Comparison of ENCODE assay signal across 16 cellular contexts in the genomic region with DNA sequence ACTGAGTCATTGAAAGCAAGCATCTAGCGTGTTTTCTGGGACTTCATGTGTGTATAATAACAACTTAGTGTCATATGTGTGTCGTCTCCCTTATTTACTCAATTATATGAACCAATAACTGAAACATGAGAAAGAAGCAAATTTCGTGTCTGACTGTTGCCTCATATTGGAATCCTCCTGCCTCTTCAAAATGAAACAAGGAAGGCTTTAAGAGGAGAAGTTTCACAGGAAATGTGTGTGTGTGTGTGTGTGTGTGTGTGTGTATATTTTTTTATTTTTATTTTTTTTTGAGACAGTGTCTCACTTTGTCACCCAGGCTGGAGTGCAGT.
DNase-seq lines count a peak whose midpoint lies in the region; TF ChIP-seq lines count a peak whose summit lies in the region.
"Had no signal": no experiment of that assay in that cellular context is flagged by ENCODE, and none has a peak within 500 bp of the region (broad histone marks: within the 10 kb centered on the region; RNA-seq: fewer than 3 reads in every experiment).

No MANE protein-coding gene starts in this region.

- H3K9me3 ChIP-seq in sigmoid colon: no peaks in the 10 kb centered on the region
- H3K9me3 ChIP-seq: ascending aorta had no signal

- H3K27me3 ChIP-seq in sigmoid colon: no peaks in the 10 kb centered on the region
- H3K27me3 ChIP-seq: ascending aorta had no signal

- no peak for TF ChIP-seq POLR2A in sigmoid colon (IDR thresholded peaks at IDR 0.05)

- no peak for TF ChIP-seq EP300 in sigmoid colon (IDR thresholded peaks at IDR 0.05)

- intact Hi-C loops in sigmoid colon (cut with DNase I): no loop called here

- H3K9me3 Mint-ChIP-seq in progenitor cell of endocrine pancreas (ENCODE audit: low read depth): no peaks in the 10 kb centered on the region
- H3K9me3 Mint-ChIP-seq: activated T-helper 2 cell treated with anti-CD3 and anti-CD28 coated beads, Interferon-gamma antibody, Interleukin-2, Interleukin-4, amounts not matched to agents 10 μg/mL and 5 μg/mL and 100 μg/mL, durations not matched to agents 14 hours and 24 hours and 36 hours; type B pancreatic cell had no signal

- DNase-seq in AG08395 (ENCODE audit: low spot score) (peak; percentile 29), NOMO-1 treated with dmso at 0.1 percent for 144 hours (lab: John Stamatoyannopoulos, UW; ENCODE audit: unreplicated experiment) (peak; percentile 29), fibroblast of villous mesenchyme (ENCODE audit: low read depth) (peak; percentile 36), sigmoid colon (no peak), DMS114 treated with DMSO at 0.1 percent for 48 hours (lab: John Stamatoyannopoulos, UW; ENCODE audit: unreplicated experiment) (no peak), NCI-H2196 treated with DMSO at 0.1 percent for 48 hours (lab: John Stamatoyannopoulos, UW; ENCODE audit: unreplicated experiment) (no peak), cerebellum (ENCODE audit: low spot score) (no peak), progenitor cell of endocrine pancreas (ENCODE audit: low spot score, unreplicated experiment) (no peak)
- DNase-seq: ACHN; NCI-H1048; posterior cingulate gyrus; stimulated activated CD4-positive, alpha-beta T cell treated with anti-CD3 and anti-CD28 coated beads, Interleukin-1b, Interleukin-23, amount 100 ng/mL, for 48 hours; WERI-Rb-1 had no signal

- no peaks in the 10 kb centered on the region for H3K27me3 Mint-ChIP-seq in progenitor cell of endocrine pancreas
- H3K27me3 Mint-ChIP-seq: type B pancreatic cell had no signal

- H3K4me1 ChIP-seq in sigmoid colon: no peaks in the 10 kb centered on the region
- H3K4me1 ChIP-seq: ascending aorta had no signal

- peak overlapping the region; percentile 52 to 72 (median 58) for H3K27ac ChIP-seq in sigmoid colon

- H3K4me3 ChIP-seq in fibroblast of villous mesenchyme (ENCODE audit: low read depth, low read length): no peak overlapping the region
- H3K4me3 ChIP-seq in sigmoid colon: no peak overlapping the region
- H3K4me3 ChIP-seq: ascending aorta had no signal

- no peak for TF ChIP-seq CTCF in fibroblast of villous mesenchyme (IDR thresholded peaks at IDR 0.05; ENCODE audit: insufficient read depth, low read depth, low read length)
- TF ChIP-seq CTCF in sigmoid colon (IDR thresholded peaks at IDR 0.05): no peak
- no peak for TF ChIP-seq CTCF in progenitor cell of endocrine pancreas (IDR thresholded peaks at IDR 0.05; ENCODE audit: unreplicated experiment)

- WGBS in sigmoid colon, 2 donors: 76 to 80% methylated on average over 3 of the region's 3 CpGs

- no peaks in the 10 kb centered on the region for H3K4me1 Mint-ChIP-seq in progenitor cell of endocrine pancreas (ENCODE audit: low read depth)

- H3K27ac Mint-ChIP-seq in progenitor cell of endocrine pancreas: no peak overlapping the region
- H3K27ac Mint-ChIP-seq: activated T-helper 2 cell treated with anti-CD3 and anti-CD28 coated beads, Interferon-gamma antibody, Interleukin-2, Interleukin-4, amounts not matched to agents 10 μg/mL and 5 μg/mL and 100 μg/mL, durations not matched to agents 14 hours and 24 hours and 36 hours; type B pancreatic cell had no signal

- H3K4me3 Mint-ChIP-seq in progenitor cell of endocrine pancreas (ENCODE audit: low read depth): no peak overlapping the region
- H3K4me3 Mint-ChIP-seq: type B pancreatic cell had no signal

- no peaks in the 10 kb centered on the region for H3K36me3 Mint-ChIP-seq in progenitor cell of endocrine pancreas (ENCODE audit: insufficient read depth)
- H3K36me3 Mint-ChIP-seq: type B pancreatic cell had no signal

- no peaks in the 10 kb centered on the region for H3K36me3 ChIP-seq in sigmoid colon
- H3K36me3 ChIP-seq: ascending aorta, WERI-Rb-1 had no signal

Comparison
In these comparisons a context has a peak if more than half of its experiments do, and no peak if none do; other contexts are left out.
1. DNase-seq: peak in AG08395 (single experiment), NOMO-1 treated with dmso at 0.1 percent for 144 hours (single experiment) and fibroblast of villous mesenchyme (single experiment); none in sigmoid colon (single experiment), DMS114 treated with DMSO at 0.1 percent for 48 hours (single experiment), NCI-H2196 treated with DMSO at 0.1 percent for 48 hours (single experiment), cerebellum (single experiment) and progenitor cell of endocrine pancreas (single experiment).